ENCODE assay signal across 1 cellular context in genomic region chr3:102361013-102361412, GRCh38.
TF ChIP-seq lines count a peak whose summit lies in the region.

No MANE protein-coding gene starts in this region.

TF ChIP-seq in WTC11, 78 proteins besides CTCF, POLR2A, EP300 and RAD21 (continued from another document):
- TF ChIP-seq ZNF512 (CRISPR knock-in tag; IDR thresholded peaks at IDR 0.05; ENCODE audit: borderline replicate concordance) (no peak), ZMAT4 (CRISPR knock-in tag; IDR thresholded peaks at IDR 0.05) (no peak), ZNF532 (CRISPR knock-in tag; IDR thresholded peaks at IDR 0.05; ENCODE audit: borderline replicate concordance) (no peak), ATF3 (CRISPR knock-in tag; conservative IDR thresholded peaks at IDR 0.05) (no peak), E2F5 (CRISPR knock-in tag; IDR thresholded peaks at IDR 0.05) (no peak), ZNF423 (CRISPR knock-in tag; IDR thresholded peaks at IDR 0.05) (no peak), ETV6 (CRISPR knock-in tag; IDR thresholded peaks at IDR 0.05) (no peak)
